In the genomic region with DNA sequence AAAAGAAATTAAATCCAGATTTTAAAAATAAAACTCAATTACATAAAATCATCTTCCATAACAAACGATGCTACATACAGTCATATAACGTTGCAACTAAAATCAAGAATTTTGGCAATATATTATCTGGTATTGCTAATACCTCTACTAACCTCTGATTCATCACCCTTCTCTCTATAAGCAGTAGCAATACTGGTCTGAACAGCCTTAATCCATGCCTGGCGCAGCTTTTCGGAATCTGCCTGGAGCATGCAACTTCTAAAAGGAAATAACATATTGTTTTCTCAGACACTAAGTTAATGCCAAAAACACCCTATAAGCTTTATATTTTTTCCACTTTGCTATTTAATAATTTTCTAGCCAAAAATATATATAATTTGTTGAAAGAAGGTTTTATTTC, we compare ENCODE assay signal across 9 cellular contexts.
"Had no signal": no experiment of that assay in that cellular context is flagged by ENCODE, and none has a peak within 500 bp of the region (broad histone marks: within the 10 kb centered on the region; RNA-seq: fewer than 3 reads in every experiment).

No MANE protein-coding gene starts in this region.

- H3K4me3 ChIP-seq: GM23248, GM23338, HAP-1 had no signal

- H3K27ac Mint-ChIP-seq: GM23338, H9, HFFc6 had no signal

- H3K4me1 Mint-ChIP-seq: GM23338, H9 had no signal

- H3K9me3 ChIP-seq: HAP-1 had no signal

- H3K9me3 Mint-ChIP-seq: GM23338, H9, HFFc6 had no signal

- ATAC-seq: GM23338, HCT116 had no signal

- H3K4me3 Mint-ChIP-seq: GM23338, H9, HFFc6 had no signal

- H3K36me3 ChIP-seq: HAP-1 had no signal

- DNase-seq: GM23248, GOT3, H7, H9, HCEC 1CT, HFFc6 had no signal
